ENCODE assay signal across 1 cellular context in the genomic region with DNA sequence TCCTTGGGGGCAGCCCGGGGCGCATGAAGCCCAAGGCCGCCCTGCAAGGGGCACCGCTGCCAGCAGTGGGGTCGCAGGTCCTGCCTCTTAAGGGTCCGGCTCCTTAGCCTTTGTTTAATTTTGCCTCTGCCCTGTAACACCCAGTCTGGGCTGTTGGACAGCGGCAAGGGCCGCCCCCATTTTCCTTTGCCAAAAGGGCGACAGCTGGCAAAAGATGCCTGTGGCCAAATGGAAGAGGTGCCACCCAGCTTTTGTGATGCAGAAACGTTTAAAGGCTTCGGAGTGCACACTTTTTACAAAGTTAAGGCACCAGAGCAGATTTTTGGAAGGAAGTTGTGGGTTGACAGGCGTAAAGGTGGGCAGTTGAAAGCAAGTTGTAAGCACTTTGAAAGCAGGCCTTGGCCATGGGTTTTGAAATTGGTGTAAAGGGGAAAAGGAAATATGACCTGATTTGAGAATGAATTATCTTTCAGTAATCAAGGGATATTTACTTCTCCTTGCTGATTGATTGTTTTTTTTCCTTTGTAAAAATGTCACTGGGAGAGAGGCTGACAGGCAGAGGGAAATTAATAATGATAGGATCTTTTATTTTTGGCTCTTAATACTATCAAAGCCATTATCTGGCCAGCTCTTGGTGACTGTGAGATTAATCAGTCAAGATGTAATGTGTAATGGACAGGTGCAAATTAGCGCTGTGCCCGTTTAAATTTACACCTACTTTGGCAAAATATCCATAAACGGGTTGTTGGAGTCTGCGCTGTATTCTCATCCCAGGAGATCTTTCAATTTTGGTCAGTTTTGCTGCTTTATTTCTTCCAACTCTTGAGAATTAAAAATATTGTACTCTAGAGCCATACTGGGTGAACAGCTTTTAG.
TF ChIP-seq lines count a peak whose summit lies in the region.

No MANE protein-coding gene starts in this region.

TF ChIP-seq in HCT116, 20 proteins besides CTCF, POLR2A, EP300 and RAD21 (continued from another document):
- TF ChIP-seq REST (IDR thresholded peaks at IDR 0.05; ENCODE audit: low read depth) (peak; percentile 44), JUND (IDR thresholded peaks at IDR 0.05) (no peak), TCF7L2 (IDR thresholded peaks at IDR 0.05; ENCODE audit: borderline replicate concordance, extremely low read depth, insufficient read depth, insufficient read length) (no peak), ZFX (IDR thresholded peaks at IDR 0.05) (no peak)
